Comparison of ENCODE assay signal across 8 cellular contexts in the genomic region with DNA sequence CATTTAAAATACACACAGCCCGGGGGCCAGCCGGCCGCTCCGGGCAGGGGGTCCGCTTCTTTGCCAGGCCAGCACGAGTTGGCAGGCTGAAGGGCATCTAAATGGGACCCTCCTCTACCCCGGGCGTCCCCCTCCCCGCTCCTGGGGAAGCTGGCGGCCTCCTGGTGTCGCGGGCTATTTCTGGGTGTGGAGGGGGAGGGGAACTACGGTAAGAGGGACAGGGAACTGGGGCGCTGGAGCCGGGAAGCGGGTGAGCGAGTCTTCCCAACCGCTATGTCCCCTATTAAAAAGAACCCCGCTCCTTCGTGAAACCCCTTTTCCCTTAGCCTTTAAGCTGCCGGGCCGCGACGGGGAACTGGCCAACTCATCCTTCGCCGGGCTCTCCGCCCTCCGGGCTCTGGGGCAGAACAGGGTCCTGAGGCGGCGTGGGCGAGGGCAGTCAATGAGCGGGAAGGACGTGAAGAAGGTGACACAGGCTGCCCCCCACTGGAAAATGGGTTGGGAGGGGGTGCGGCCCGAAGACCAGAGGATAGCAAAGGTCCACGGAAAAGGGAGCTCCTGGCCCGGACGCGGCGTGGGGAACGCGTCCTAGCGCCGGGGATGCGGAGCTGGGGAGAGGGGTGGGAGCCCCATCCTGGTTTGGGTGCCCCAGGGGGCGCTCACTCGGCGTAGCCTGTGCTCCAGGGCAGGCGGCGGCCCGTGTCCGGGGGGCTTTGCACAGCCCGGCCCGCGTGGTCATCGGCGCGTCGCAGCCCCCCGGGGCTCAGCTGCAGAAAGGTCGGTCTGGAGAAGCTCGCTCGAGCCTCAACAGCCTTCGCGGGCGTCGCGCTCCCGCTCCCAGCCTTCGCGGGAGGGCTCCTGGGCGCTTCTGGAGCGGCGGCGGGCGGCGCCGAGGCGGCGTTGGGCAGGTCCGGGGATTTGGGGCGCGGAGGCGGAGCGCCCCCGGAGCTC. TPM values are rescaled to one million over a fixed set of nuclear protein-coding genes. Genes with fewer than 3 reads are reported as not detected.
DNase-seq lines count a peak whose midpoint lies in the region; ATAC-seq and TF ChIP-seq lines count a peak whose summit lies in the region.

No MANE protein-coding gene starts in this region.

- WGBS in mesodermal cell (ENCODE audit: insufficient coverage in 2 of 2), 2 experiments = 0% methylated on average over 50 to 67 of the region's 86 CpGs

- H3K27me3 ChIP-seq in OCI-LY1 (ENCODE audit: insufficient read depth, low read length) = no peaks in the 10 kb centered on the region
- no peaks in the 10 kb centered on the region for H3K27me3 ChIP-seq in vagina

- H3K4me3 ChIP-seq in OCI-LY1 (ENCODE audit: low read depth, low read length, poor library complexity, severe bottlenecking) (peak overlapping the region; percentile 52), mesodermal cell (ENCODE audit: extremely low read depth, insufficient read depth, low read length, poor library complexity, severe bottlenecking) (peak overlapping the region; percentile 56), vagina (peak overlapping the region; percentile 68 to 74)

- DNase-seq in CD1c-positive myeloid dendritic cell (ENCODE audit: extremely low spot score) (peak; percentile 48), vagina (ENCODE audit: extremely low spot score in 2 of 2) (no peak), NCI-H1092 treated with DMSO at 0.1 percent for 48 hours (lab: John Stamatoyannopoulos, UW) (no peak), 8988T (no peak)

- peak overlapping the region; percentile 83 for H3K4me3 Mint-ChIP-seq in dendritic cell treated with granulocyte-macrophage colony-stimulating factor and Interleukin-4, amounts not matched to agents 40 ng/mL and 50 ng/mL, for 4 days

- H3K36me3 Mint-ChIP-seq in dendritic cell treated with granulocyte-macrophage colony-stimulating factor and Interleukin-4, amounts not matched to agents 40 ng/mL and 50 ng/mL, for 4 days (ENCODE audit: low read depth) = no peaks in the 10 kb centered on the region

- H3K9me3 ChIP-seq in OCI-LY1 (ENCODE audit: low read length) (no peaks in the 10 kb centered on the region), mesodermal cell (ENCODE audit: control insufficient read depth, low read length) (no peaks in the 10 kb centered on the region), vagina (no peaks in the 10 kb centered on the region)

- no peaks in the 10 kb centered on the region for H3K79me2 ChIP-seq in OCI-LY1 (ENCODE audit: insufficient read depth, low read length)

- peak overlapping the region; percentile 50; the same call in 1 of the 2 replicates for H3K9ac ChIP-seq in OCI-LY1 (ENCODE audit: low read length)

- no peaks in the 10 kb centered on the region for H4K20me1 ChIP-seq in OCI-LY1 (ENCODE audit: insufficient read depth, low read length)

- H3K4me2 ChIP-seq in OCI-LY1 (ENCODE audit: low read length) = peak overlapping the region; percentile 65

- H3K9me3 Mint-ChIP-seq in dendritic cell treated with granulocyte-macrophage colony-stimulating factor and Interleukin-4, amounts not matched to agents 40 ng/mL and 50 ng/mL, for 4 days = no peaks in the 10 kb centered on the region

- peaks cover 52% of the 10 kb centered on the region for H3K27me3 Mint-ChIP-seq in dendritic cell treated with granulocyte-macrophage colony-stimulating factor and Interleukin-4, amounts not matched to agents 40 ng/mL and 50 ng/mL, for 4 days

- H3K27ac Mint-ChIP-seq in dendritic cell treated with granulocyte-macrophage colony-stimulating factor and Interleukin-4, amounts not matched to agents 40 ng/mL and 50 ng/mL, for 4 days = peak overlapping the region; percentile 77

- TF ChIP-seq CTCF in OCI-LY1 (IDR thresholded peaks at IDR 0.05; ENCODE audit: low read length) (peak; percentile 6; the same call in 1 of the 2 replicates), vagina (IDR thresholded peaks at IDR 0.05) (no peak)

- peaks cover 70% of the 10 kb centered on the region for H3K4me1 Mint-ChIP-seq in dendritic cell treated with granulocyte-macrophage colony-stimulating factor and Interleukin-4, amounts not matched to agents 40 ng/mL and 50 ng/mL, for 4 days (ENCODE audit: low read depth)

- intact Hi-C loops in dendritic cell treated with granulocyte-macrophage colony-stimulating factor and Interleukin-4, amounts not matched to agents 40 ng/mL and 50 ng/mL, for 4 days (cut with micrococcal nuclease) = loop anchor here (2.0 to 10.0 kb wide), 4 partner anchors 320 to 963 kb away; partner anchors contain the start of genes LRIG2 and MAGI3
- intact Hi-C loops in vagina (cut with DNase I) = loop anchor here (5.0 to 10.0 kb wide), 3 partner anchors 42 to 360 kb away; partner anchors contain the start of genes CTTNBP2NL, LRIG2 and MOV10

- H3K27ac ChIP-seq in OCI-LY1 (ENCODE audit: low read depth, low read length, poor library complexity, severe bottlenecking) (no peak overlapping the region), mesodermal cell (ENCODE audit: low read depth, low read length, severe bottlenecking) (no peak overlapping the region), vagina (peak overlapping the region; percentile 80)

- H3K4me1 ChIP-seq in OCI-LY1 (ENCODE audit: insufficient read depth, low read length, severe bottlenecking) (peaks cover 24% of the 10 kb centered on the region), mesodermal cell (ENCODE audit: control insufficient read depth, insufficient read depth, low read length, poor library complexity, severe bottlenecking) (peaks cover 20% of the 10 kb centered on the region), vagina (peaks cover 31% of the 10 kb centered on the region)

- TF ChIP-seq POLR2A in vagina (IDR thresholded peaks at IDR 0.05) = peak in 1 of 2 donors; percentile 58

- no peaks in the 10 kb centered on the region for H3K9me2 ChIP-seq in OCI-LY1 (ENCODE audit: low read depth, low read length)

- no peaks in the 10 kb centered on the region for H3F3A ChIP-seq in OCI-LY1 (ENCODE audit: insufficient read depth, low read length)

- peak; percentile 1 for ATAC-seq in GM21447 (IDR thresholded peaks at IDR 0.05; ENCODE audit: unreplicated experiment)

- H2AFZ ChIP-seq in OCI-LY1 (ENCODE audit: low read length) = no peak overlapping the region

- H3K36me3 ChIP-seq in OCI-LY1 (ENCODE audit: insufficient read depth, low read length) = no peaks in the 10 kb centered on the region
- no peaks in the 10 kb centered on the region for H3K36me3 ChIP-seq in mesodermal cell (ENCODE audit: control insufficient read depth, insufficient read depth, low read length)
- no peaks in the 10 kb centered on the region for H3K36me3 ChIP-seq in vagina

RNA-seq across cellular contexts. Expression of gene PPM1J, which starts 0.5 kb away (rescaled TPM):
- 4.6 TPM for polyA plus RNA-seq in mesodermal cell (2013, experiment 1 of 2)
- 4.2 TPM for polyA plus RNA-seq in mesodermal cell (2013, experiment 2 of 2)
- 7.9 TPM for total RNA-seq in vagina

RNA-seq across cellular contexts. Expression of gene RHOC, which starts 7.7 kb away (rescaled TPM):
- polyA plus RNA-seq in mesodermal cell (2013, experiment 1 of 2) = 367 TPM
- polyA plus RNA-seq in mesodermal cell (2013, experiment 2 of 2) = 306 TPM
- total RNA-seq in vagina = 251 TPM

RNA-seq across cellular contexts. Expression of gene MOV10, which starts 40.1 kb away (rescaled TPM):
- polyA plus RNA-seq in mesodermal cell (2013, experiment 1 of 2) = 48.3 TPM
- polyA plus RNA-seq in mesodermal cell (2013, experiment 2 of 2) = 41.3 TPM
- 53.0 TPM for total RNA-seq in vagina
